Comparison of ENCODE assay signal across 31 cellular contexts in genomic region chr13:33825083-33825482, GRCh38.
"Had no signal": no experiment of that assay in that cellular context is flagged by ENCODE, and none has a peak within 500 bp of the region (broad histone marks: within the 10 kb centered on the region; RNA-seq: fewer than 3 reads in every experiment).

No MANE protein-coding gene starts in this region.

- H3K27me3 ChIP-seq: brain microvascular endothelial cell, esophagus muscularis mucosa, foreskin keratinocyte, gastrocnemius medialis, heart left ventricle had no signal

- DNase-seq: activated B cell treated with CpG ODN at 0.5 μM for 24 hours; activated CD4-positive, alpha-beta T cell treated with anti-CD3 and anti-CD28 coated beads for 48 hours; activated CD4-positive, alpha-beta T cell treated with anti-CD3 and anti-CD28 coated beads, Interleukin-2, amount 50 U/mL, for 1 hour; activated CD4-positive, alpha-beta T cell treated with anti-CD3 and anti-CD28 coated beads, Interleukin-2, amount 50 U/mL, for 48 hours; activated CD8-positive, alpha-beta memory T cell treated with anti-CD3 and anti-CD28 coated beads for 24 hours; activated CD8-positive, alpha-beta T cell treated with anti-CD3 and anti-CD28 coated beads for 36 hours; activated effector memory CD4-positive, alpha-beta T cell treated with Interleukin-2 at 50 U/mL for 16 hours; activated gamma-delta T cell treated with Interleukin-2 at 50 U/mL for 16 hours; activated naive CD4-positive, alpha-beta T cell treated with anti-CD3 and anti-CD28 coated beads, Interleukin-2, amount 50 U/mL, for 16 hours; activated naive CD4-positive, alpha-beta T cell treated with Interleukin-2 at 50 U/mL for 16 hours; activated T-cell treated with anti-CD3 and anti-CD28 coated beads, Interleukin-2, amount 50 U/mL, for 4 hours; amniotic stem cell; anterior cingulate cortex; brain microvascular endothelial cell; caudate nucleus; cortex of kidney; dermis blood vessel endothelial cell; effector CD4-positive, alpha-beta T cell; effector memory CD8-positive, alpha-beta T cell; foreskin keratinocyte; gastrocnemius medialis; glutamatergic neuron; heart left ventricle; T-helper 17 cell; T1000; WERI-Rb-1 had no signal

- H3K36me3 ChIP-seq: brain microvascular endothelial cell, gastrocnemius medialis had no signal

- H3K4me1 ChIP-seq: esophagus muscularis mucosa, foreskin keratinocyte, gastrocnemius medialis, heart left ventricle had no signal

- H3K4me3 ChIP-seq: esophagus muscularis mucosa, gastrocnemius medialis, heart left ventricle had no signal

- ATAC-seq: activated CD4-positive, CD25-positive, alpha-beta regulatory T cell treated with anti-CD3 and anti-CD28 coated beads, Interleukin-2, amount 50 U/mL, for 24 hours; activated CD8-positive, alpha-beta T cell treated with anti-CD3 and anti-CD28 coated beads for 36 hours; activated T-cell treated with anti-CD3 and anti-CD28 coated beads, Interleukin-2, amount 50 U/mL, for 4 hours; activated T-helper 17 cell treated with anti-CD3 and anti-CD28 coated beads, Interleukin-2, amount 50 U/mL, for 72 hours; effector memory CD8-positive, alpha-beta T cell; foreskin keratinocyte; gastrocnemius medialis; heart left ventricle; T-helper 17 cell had no signal

- H3K27ac ChIP-seq: brain microvascular endothelial cell, esophagus muscularis mucosa, foreskin keratinocyte, gastrocnemius medialis, heart left ventricle, WERI-Rb-1 had no signal

- FAIRE-seq: astrocyte, bronchial epithelial cell had no signal

- H3K9me3 ChIP-seq: esophagus muscularis mucosa, gastrocnemius medialis, heart left ventricle had no signal
